In the genomic region with DNA sequence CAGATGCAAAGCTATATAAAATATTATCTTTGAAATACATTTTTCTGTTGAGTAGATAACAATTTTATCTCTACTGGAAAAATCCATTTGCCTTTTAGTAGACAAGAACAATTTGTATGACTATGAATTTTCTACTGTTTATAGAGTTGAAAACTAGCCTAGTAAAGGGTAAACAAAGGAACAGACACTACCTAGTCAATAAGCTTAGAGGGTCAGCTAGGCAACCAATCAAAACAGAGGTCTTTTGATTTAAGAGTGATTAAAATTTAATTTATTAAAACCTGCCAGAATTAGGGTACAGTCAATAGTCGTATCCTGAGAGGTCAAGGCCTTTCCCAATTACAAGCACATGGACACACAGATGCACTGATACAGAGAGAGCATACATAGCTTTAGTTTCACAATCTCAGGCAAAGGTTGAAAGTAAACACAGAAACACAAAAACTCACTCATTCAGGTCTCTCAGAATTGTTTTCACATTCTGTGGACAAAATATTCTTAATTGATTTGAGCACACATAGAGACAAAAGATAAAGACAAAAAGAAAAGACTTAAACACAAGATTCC, we compare ENCODE assay signal across 2 cellular contexts.
A peak's percentile ranks its signal among the peaks of the same experiment; 100 is the strongest.
TF ChIP-seq lines count a peak whose summit lies in the region.

No MANE protein-coding gene starts in this region.

TF ChIP-seq in K562, 482 proteins besides CTCF, POLR2A, EP300 and RAD21 (continued from another document):
- TF ChIP-seq, protein P1, sequence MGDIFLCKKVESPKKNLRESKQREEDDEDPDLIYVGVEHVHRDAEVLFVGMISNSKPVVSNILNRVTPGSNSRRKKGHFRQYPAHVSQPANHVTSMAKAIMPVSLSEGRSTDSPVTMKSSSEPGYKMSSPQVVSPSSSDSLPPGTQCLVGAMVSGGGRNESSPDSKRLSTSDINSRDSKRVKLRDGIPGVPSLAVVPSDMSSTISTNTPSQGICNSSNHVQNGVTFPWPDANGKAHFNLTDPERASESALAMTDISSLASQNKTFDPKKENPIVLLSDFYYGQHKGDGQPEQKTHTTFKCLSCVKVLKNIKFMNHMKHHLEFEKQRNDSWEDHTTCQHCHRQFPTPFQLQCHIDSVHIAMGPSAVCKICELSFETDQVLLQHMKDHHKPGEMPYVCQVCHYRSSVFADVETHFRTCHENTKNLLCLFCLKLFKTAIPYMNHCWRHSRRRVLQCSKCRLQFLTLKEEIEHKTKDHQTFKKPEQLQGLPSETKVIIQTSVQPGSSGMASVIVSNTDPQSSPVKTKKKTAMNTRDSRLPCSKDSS (IDR thresholded peaks at IDR 0.05; ENCODE audit: low read depth, partially characterized antibody): no peak
- TF ChIP-seq KLF10 (CRISPR knock-in tag; IDR thresholded peaks at IDR 0.05): no peak
TF ChIP-seq in K562: peak in this region for 1.

TF ChIP-seq in liver, 16 proteins besides CTCF, POLR2A, EP300 and RAD21 (continued from another document):
- TF ChIP-seq, protein P2, sequence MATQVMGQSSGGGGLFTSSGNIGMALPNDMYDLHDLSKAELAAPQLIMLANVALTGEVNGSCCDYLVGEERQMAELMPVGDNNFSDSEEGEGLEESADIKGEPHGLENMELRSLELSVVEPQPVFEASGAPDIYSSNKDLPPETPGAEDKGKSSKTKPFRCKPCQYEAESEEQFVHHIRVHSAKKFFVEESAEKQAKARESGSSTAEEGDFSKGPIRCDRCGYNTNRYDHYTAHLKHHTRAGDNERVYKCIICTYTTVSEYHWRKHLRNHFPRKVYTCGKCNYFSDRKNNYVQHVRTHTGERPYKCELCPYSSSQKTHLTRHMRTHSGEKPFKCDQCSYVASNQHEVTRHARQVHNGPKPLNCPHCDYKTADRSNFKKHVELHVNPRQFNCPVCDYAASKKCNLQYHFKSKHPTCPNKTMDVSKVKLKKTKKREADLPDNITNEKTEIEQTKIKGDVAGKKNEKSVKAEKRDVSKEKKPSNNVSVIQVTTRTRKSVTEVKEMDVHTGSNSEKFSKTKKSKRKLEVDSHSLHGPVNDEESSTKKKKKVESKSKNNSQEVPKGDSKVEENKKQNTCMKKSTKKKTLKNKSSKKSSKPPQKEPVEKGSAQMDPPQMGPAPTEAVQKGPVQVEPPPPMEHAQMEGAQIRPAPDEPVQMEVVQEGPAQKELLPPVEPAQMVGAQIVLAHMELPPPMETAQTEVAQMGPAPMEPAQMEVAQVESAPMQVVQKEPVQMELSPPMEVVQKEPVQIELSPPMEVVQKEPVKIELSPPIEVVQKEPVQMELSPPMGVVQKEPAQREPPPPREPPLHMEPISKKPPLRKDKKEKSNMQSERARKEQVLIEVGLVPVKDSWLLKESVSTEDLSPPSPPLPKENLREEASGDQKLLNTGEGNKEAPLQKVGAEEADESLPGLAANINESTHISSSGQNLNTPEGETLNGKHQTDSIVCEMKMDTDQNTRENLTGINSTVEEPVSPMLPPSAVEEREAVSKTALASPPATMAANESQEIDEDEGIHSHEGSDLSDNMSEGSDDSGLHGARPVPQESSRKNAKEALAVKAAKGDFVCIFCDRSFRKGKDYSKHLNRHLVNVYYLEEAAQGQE (IDR thresholded peaks at IDR 0.05): no peak
- TF ChIP-seq, protein P3, sequence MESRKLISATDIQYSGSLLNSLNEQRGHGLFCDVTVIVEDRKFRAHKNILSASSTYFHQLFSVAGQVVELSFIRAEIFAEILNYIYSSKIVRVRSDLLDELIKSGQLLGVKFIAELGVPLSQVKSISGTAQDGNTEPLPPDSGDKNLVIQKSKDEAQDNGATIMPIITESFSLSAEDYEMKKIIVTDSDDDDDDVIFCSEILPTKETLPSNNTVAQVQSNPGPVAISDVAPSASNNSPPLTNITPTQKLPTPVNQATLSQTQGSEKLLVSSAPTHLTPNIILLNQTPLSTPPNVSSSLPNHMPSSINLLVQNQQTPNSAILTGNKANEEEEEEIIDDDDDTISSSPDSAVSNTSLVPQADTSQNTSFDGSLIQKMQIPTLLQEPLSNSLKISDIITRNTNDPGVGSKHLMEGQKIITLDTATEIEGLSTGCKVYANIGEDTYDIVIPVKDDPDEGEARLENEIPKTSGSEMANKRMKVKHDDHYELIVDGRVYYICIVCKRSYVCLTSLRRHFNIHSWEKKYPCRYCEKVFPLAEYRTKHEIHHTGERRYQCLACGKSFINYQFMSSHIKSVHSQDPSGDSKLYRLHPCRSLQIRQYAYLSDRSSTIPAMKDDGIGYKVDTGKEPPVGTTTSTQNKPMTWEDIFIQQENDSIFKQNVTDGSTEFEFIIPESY (IDR thresholded peaks at IDR 0.05): peak; percentile 60
- TF ChIP-seq JUND (IDR thresholded peaks at IDR 0.05) (no peak), RXRA (IDR thresholded peaks at IDR 0.05) (peak; percentile 66 to 83), YY1 (IDR thresholded peaks at IDR 0.05) (peak; percentile 52), NR2F2 (IDR thresholded peaks at IDR 0.05) (peak; percentile 72), FOXA1 (IDR thresholded peaks at IDR 0.05) (peak; percentile 66), HNF4A (conservative IDR thresholded peaks at IDR 0.05) (peak; percentile 52 to 70)
